ENCODE assay signal across 30 cellular contexts in genomic region chr3:71651625-71652024, GRCh38.
"Had no signal": no experiment of that assay in that cellular context is flagged by ENCODE, and none has a peak within 500 bp of the region (broad histone marks: within the 10 kb centered on the region; RNA-seq: fewer than 3 reads in every experiment).

No MANE protein-coding gene starts in this region.

- H3K36me3 ChIP-seq: esophagus squamous epithelium, uterus had no signal

- ATAC-seq: activated CD8-positive, alpha-beta T cell treated with anti-CD3 and anti-CD28 coated beads for 36 hours; activated naive CD8-positive, alpha-beta T cell treated with anti-CD3 and anti-CD28 coated beads, Interleukin-2, amount 50 U/mL, for 24 hours; activated T-cell treated with anti-CD3 and anti-CD28 coated beads, Interleukin-2, amount 50 U/mL, for 4 hours; left ventricle myocardium superior; naive thymus-derived CD4-positive, alpha-beta T cell; sciatic nerve; stimulated activated effector memory CD8-positive, alpha-beta T cell treated with anti-CD3 and anti-CD28 coated beads, Interleukin-12 subunit alpha, Interleukin-12 subunit beta, amount 100 ng/mL, for 72 hours; T-helper 17 cell; WTC11 had no signal

- H3K4me3 Mint-ChIP-seq: activated CD8-positive, alpha-beta T cell treated with anti-CD3 and anti-CD28 coated beads for 36 hours; activated naive CD4-positive, alpha-beta T cell treated with anti-CD3 and anti-CD28 coated beads, Interleukin-2, amount 50 U/mL, for 24 hours; activated naive CD8-positive, alpha-beta T cell treated with anti-CD3 and anti-CD28 coated beads, Interleukin-2, amount 50 U/mL, for 24 hours; activated T-cell treated with anti-CD3 and anti-CD28 coated beads, Interleukin-2, amount 50 U/mL, for 4 hours; central memory CD8-positive, alpha-beta T cell; dendritic cell treated with granulocyte-macrophage colony-stimulating factor and Interleukin-4, amounts not matched to agents 40 ng/mL and 50 ng/mL, for 4 days; mesothelial cell of epicardium; naive thymus-derived CD4-positive, alpha-beta T cell; neural crest cell; stimulated activated effector memory CD8-positive, alpha-beta T cell treated with anti-CD3 and anti-CD28 coated beads, Interleukin-12 subunit alpha, Interleukin-12 subunit beta, amount 100 ng/mL, for 72 hours; stimulated activated naive CD8-positive, alpha-beta T cell treated with anti-CD3 and anti-CD28 coated beads, Interleukin-15, Interleukin-2, amounts not matched to agents 100 ng/mL and 50 ng/mL, for 24 hours; T-helper 17 cell; type B pancreatic cell; WTC11 had no signal

- H3K27me3 Mint-ChIP-seq: activated CD8-positive, alpha-beta T cell treated with anti-CD3 and anti-CD28 coated beads for 36 hours; activated naive CD4-positive, alpha-beta T cell treated with anti-CD3 and anti-CD28 coated beads, Interleukin-2, amount 50 U/mL, for 24 hours; activated naive CD8-positive, alpha-beta T cell treated with anti-CD3 and anti-CD28 coated beads, Interleukin-2, amount 50 U/mL, for 24 hours; central memory CD8-positive, alpha-beta T cell; dendritic cell treated with granulocyte-macrophage colony-stimulating factor and Interleukin-4, amounts not matched to agents 40 ng/mL and 50 ng/mL, for 4 days; naive thymus-derived CD4-positive, alpha-beta T cell; stimulated activated naive CD8-positive, alpha-beta T cell treated with anti-CD3 and anti-CD28 coated beads, Interleukin-15, Interleukin-2, amounts not matched to agents 100 ng/mL and 50 ng/mL, for 24 hours; T-helper 17 cell had no signal

- H3K36me3 Mint-ChIP-seq: activated naive CD4-positive, alpha-beta T cell treated with anti-CD3 and anti-CD28 coated beads, Interleukin-2, amount 50 U/mL, for 24 hours; mesothelial cell of epicardium; stimulated activated effector memory CD8-positive, alpha-beta T cell treated with anti-CD3 and anti-CD28 coated beads, Interleukin-12 subunit alpha, Interleukin-12 subunit beta, amount 100 ng/mL, for 72 hours; type B pancreatic cell; WTC11 had no signal

- H3K4me1 ChIP-seq: uterus had no signal

- DNase-seq: activated CD4-positive, alpha-beta T cell treated with anti-CD3 and anti-CD28 coated beads for 1 hour; activated CD4-positive, alpha-beta T cell treated with anti-CD3 and anti-CD28 coated beads, Interleukin-2, amount 50 U/mL, for 1 hour; activated CD8-positive, alpha-beta T cell treated with anti-CD3 and anti-CD28 coated beads for 36 hours; activated naive CD8-positive, alpha-beta T cell treated with anti-CD3 and anti-CD28 coated beads, Interleukin-2, amount 50 U/mL, for 24 hours; activated T-cell treated with anti-CD3 and anti-CD28 coated beads, Interleukin-2, amount 50 U/mL, for 4 hours; amygdala; esophagus squamous epithelium; foreskin melanocyte; kidney glomerular epithelial cell; left ventricle myocardium superior; naive thymus-derived CD4-positive, alpha-beta T cell; occipital lobe; stimulated activated CD4-positive, alpha-beta T cell treated with anti-CD3 and anti-CD28 coated beads, Interleukin-4, amount 100 ng/mL, for 24 hours; substantia nigra; T-helper 17 cell; T1000; uterus had no signal

- H3K4me3 ChIP-seq: esophagus squamous epithelium, skin epidermis, uterus had no signal

- H3K9me3 ChIP-seq: esophagus squamous epithelium, uterus had no signal

- H3K27ac ChIP-seq: uterus had no signal

- H3K27me3 ChIP-seq: esophagus squamous epithelium, uterus had no signal

- H3K9me3 Mint-ChIP-seq: activated CD8-positive, alpha-beta T cell treated with anti-CD3 and anti-CD28 coated beads for 36 hours; activated naive CD4-positive, alpha-beta T cell treated with anti-CD3 and anti-CD28 coated beads, Interleukin-2, amount 50 U/mL, for 24 hours; activated naive CD8-positive, alpha-beta T cell treated with anti-CD3 and anti-CD28 coated beads, Interleukin-2, amount 50 U/mL, for 24 hours; activated T-cell treated with anti-CD3 and anti-CD28 coated beads, Interleukin-2, amount 50 U/mL, for 4 hours; activated T-helper 2 cell treated with anti-CD3 and anti-CD28 coated beads, Interferon-gamma antibody, Interleukin-2, Interleukin-4, amounts not matched to agents 10 μg/mL and 5 μg/mL and 100 μg/mL, durations not matched to agents 14 hours and 24 hours and 36 hours; central memory CD8-positive, alpha-beta T cell; dendritic cell treated with granulocyte-macrophage colony-stimulating factor and Interleukin-4, amounts not matched to agents 40 ng/mL and 50 ng/mL, for 4 days; mesothelial cell of epicardium; naive thymus-derived CD4-positive, alpha-beta T cell; neural crest cell; stimulated activated effector memory CD8-positive, alpha-beta T cell treated with anti-CD3 and anti-CD28 coated beads, Interleukin-12 subunit alpha, Interleukin-12 subunit beta, amount 100 ng/mL, for 72 hours; stimulated activated naive CD8-positive, alpha-beta T cell treated with anti-CD3 and anti-CD28 coated beads, Interleukin-15, Interleukin-2, amounts not matched to agents 100 ng/mL and 50 ng/mL, for 24 hours; type B pancreatic cell had no signal

- H3K4me1 Mint-ChIP-seq: central memory CD8-positive, alpha-beta T cell; stimulated activated effector memory CD8-positive, alpha-beta T cell treated with anti-CD3 and anti-CD28 coated beads, Interleukin-12 subunit alpha, Interleukin-12 subunit beta, amount 100 ng/mL, for 72 hours had no signal

- H3K27ac Mint-ChIP-seq: activated CD8-positive, alpha-beta T cell treated with anti-CD3 and anti-CD28 coated beads for 36 hours; activated naive CD4-positive, alpha-beta T cell treated with anti-CD3 and anti-CD28 coated beads, Interleukin-2, amount 50 U/mL, for 24 hours; activated naive CD8-positive, alpha-beta T cell treated with anti-CD3 and anti-CD28 coated beads, Interleukin-2, amount 50 U/mL, for 24 hours; activated T-helper 2 cell treated with anti-CD3 and anti-CD28 coated beads, Interferon-gamma antibody, Interleukin-2, Interleukin-4, amounts not matched to agents 10 μg/mL and 5 μg/mL and 100 μg/mL, durations not matched to agents 14 hours and 24 hours and 36 hours; dendritic cell treated with granulocyte-macrophage colony-stimulating factor and Interleukin-4, amounts not matched to agents 40 ng/mL and 50 ng/mL, for 4 days; mesothelial cell of epicardium; naive thymus-derived CD4-positive, alpha-beta T cell; progenitor cell of endocrine pancreas; stimulated activated effector memory CD8-positive, alpha-beta T cell treated with anti-CD3 and anti-CD28 coated beads, Interleukin-12 subunit alpha, Interleukin-12 subunit beta, amount 100 ng/mL, for 72 hours; stimulated activated naive CD8-positive, alpha-beta T cell treated with anti-CD3 and anti-CD28 coated beads, Interleukin-15, Interleukin-2, amounts not matched to agents 100 ng/mL and 50 ng/mL, for 24 hours; T-helper 17 cell; type B pancreatic cell; WTC11 had no signal
